ENCODE assay signal across 1 cellular context in the genomic region with DNA sequence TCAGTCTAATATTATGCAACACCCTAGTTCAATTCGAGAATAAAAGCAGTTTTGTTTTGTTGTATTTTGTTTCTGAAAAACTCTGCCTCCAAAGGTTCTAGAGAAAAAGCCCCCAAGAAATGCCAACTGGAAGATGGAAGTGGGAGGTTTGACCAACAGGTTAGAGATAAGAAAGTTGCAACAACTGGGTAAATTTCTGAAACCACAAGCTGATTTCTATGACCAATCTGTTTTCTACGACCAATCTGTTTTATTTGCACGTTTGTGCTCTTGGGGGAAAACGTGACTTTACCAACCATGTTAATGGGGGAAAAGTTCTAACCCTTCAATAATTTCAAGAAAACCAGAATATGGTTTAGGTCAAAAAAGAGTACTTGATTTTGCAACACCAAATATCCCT.
TF ChIP-seq lines count a peak whose summit lies in the region.

No MANE protein-coding gene starts in this region.

TF ChIP-seq in H1, 55 proteins besides CTCF, POLR2A, EP300 and RAD21 (continued from another document):
- TF ChIP-seq, protein P1, sequence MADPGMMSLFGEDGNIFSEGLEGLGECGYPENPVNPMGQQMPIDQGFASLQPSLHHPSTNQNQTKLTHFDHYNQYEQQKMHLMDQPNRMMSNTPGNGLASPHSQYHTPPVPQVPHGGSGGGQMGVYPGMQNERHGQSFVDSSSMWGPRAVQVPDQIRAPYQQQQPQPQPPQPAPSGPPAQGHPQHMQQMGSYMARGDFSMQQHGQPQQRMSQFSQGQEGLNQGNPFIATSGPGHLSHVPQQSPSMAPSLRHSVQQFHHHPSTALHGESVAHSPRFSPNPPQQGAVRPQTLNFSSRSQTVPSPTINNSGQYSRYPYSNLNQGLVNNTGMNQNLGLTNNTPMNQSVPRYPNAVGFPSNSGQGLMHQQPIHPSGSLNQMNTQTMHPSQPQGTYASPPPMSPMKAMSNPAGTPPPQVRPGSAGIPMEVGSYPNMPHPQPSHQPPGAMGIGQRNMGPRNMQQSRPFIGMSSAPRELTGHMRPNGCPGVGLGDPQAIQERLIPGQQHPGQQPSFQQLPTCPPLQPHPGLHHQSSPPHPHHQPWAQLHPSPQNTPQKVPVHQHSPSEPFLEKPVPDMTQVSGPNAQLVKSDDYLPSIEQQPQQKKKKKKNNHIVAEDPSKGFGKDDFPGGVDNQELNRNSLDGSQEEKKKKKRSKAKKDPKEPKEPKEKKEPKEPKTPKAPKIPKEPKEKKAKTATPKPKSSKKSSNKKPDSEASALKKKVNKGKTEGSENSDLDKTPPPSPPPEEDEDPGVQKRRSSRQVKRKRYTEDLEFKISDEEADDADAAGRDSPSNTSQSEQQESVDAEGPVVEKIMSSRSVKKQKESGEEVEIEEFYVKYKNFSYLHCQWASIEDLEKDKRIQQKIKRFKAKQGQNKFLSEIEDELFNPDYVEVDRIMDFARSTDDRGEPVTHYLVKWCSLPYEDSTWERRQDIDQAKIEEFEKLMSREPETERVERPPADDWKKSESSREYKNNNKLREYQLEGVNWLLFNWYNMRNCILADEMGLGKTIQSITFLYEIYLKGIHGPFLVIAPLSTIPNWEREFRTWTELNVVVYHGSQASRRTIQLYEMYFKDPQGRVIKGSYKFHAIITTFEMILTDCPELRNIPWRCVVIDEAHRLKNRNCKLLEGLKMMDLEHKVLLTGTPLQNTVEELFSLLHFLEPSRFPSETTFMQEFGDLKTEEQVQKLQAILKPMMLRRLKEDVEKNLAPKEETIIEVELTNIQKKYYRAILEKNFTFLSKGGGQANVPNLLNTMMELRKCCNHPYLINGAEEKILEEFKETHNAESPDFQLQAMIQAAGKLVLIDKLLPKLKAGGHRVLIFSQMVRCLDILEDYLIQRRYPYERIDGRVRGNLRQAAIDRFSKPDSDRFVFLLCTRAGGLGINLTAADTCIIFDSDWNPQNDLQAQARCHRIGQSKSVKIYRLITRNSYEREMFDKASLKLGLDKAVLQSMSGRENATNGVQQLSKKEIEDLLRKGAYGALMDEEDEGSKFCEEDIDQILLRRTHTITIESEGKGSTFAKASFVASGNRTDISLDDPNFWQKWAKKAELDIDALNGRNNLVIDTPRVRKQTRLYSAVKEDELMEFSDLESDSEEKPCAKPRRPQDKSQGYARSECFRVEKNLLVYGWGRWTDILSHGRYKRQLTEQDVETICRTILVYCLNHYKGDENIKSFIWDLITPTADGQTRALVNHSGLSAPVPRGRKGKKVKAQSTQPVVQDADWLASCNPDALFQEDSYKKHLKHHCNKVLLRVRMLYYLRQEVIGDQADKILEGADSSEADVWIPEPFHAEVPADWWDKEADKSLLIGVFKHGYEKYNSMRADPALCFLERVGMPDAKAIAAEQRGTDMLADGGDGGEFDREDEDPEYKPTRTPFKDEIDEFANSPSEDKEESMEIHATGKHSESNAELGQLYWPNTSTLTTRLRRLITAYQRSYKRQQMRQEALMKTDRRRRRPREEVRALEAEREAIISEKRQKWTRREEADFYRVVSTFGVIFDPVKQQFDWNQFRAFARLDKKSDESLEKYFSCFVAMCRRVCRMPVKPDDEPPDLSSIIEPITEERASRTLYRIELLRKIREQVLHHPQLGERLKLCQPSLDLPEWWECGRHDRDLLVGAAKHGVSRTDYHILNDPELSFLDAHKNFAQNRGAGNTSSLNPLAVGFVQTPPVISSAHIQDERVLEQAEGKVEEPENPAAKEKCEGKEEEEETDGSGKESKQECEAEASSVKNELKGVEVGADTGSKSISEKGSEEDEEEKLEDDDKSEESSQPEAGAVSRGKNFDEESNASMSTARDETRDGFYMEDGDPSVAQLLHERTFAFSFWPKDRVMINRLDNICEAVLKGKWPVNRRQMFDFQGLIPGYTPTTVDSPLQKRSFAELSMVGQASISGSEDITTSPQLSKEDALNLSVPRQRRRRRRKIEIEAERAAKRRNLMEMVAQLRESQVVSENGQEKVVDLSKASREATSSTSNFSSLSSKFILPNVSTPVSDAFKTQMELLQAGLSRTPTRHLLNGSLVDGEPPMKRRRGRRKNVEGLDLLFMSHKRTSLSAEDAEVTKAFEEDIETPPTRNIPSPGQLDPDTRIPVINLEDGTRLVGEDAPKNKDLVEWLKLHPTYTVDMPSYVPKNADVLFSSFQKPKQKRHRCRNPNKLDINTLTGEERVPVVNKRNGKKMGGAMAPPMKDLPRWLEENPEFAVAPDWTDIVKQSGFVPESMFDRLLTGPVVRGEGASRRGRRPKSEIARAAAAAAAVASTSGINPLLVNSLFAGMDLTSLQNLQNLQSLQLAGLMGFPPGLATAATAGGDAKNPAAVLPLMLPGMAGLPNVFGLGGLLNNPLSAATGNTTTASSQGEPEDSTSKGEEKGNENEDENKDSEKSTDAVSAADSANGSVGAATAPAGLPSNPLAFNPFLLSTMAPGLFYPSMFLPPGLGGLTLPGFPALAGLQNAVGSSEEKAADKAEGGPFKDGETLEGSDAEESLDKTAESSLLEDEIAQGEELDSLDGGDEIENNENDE (IDR thresholded peaks at IDR 0.05; ENCODE audit: insufficient replicate concordance, low read length) = no peak
